ENCODE assay signal across 1 cellular context in the genomic region with DNA sequence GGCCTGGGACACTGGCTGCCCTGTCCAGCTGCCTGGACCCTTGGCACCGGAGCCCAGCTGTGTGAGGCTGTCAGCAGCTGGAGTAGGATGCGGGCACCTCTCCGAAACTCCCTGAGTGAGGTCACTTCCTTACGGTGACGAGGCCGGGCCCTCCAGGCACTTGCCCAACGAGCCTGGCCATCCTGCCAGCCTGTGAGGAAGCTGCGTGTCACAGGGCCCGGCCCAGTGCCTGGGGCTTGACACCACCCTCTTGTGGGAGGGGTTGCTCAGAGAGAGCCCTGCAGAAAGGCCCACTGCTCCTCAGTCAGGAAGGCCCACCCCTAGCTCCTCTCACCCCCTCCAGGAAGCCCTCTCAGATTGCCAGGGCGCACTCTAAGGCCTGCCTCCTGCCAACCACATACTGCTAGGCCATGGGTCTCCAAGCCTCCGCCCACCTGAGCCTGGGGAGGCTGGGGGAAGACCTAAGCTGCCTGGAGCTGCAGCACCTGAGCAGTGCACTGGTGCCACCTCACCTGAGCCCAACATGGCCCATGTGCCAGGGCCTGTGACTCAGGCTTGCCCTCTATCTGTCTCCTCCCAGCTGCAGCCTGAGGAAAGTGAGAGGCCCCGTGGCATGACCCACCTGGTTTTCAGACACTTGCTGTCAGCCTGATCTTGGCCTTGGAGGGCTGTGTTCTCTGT.
TF ChIP-seq lines count a peak whose summit lies in the region.

No MANE protein-coding gene starts in this region.

TF ChIP-seq in IMR-90, 13 proteins besides CTCF, POLR2A, EP300 and RAD21:
- peak; percentile 71 for TF ChIP-seq CEBPB (IDR thresholded peaks at IDR 0.05; ENCODE audit: low read depth, low read length)
- TF ChIP-seq BHLHE40 (IDR thresholded peaks at IDR 0.05; ENCODE audit: low read depth, low read length): no peak
- TF ChIP-seq FOS (IDR thresholded peaks at IDR 0.05; ENCODE audit: low read depth, low read length): no peak
- TF ChIP-seq MAZ (IDR thresholded peaks at IDR 0.05; ENCODE audit: borderline replicate concordance, low read depth, low read length): 0 out of 2 replicates have a peak, but pooled peaks have one; percentile 33
